9 cellular contexts compared by ENCODE assay signal in the genomic region with DNA sequence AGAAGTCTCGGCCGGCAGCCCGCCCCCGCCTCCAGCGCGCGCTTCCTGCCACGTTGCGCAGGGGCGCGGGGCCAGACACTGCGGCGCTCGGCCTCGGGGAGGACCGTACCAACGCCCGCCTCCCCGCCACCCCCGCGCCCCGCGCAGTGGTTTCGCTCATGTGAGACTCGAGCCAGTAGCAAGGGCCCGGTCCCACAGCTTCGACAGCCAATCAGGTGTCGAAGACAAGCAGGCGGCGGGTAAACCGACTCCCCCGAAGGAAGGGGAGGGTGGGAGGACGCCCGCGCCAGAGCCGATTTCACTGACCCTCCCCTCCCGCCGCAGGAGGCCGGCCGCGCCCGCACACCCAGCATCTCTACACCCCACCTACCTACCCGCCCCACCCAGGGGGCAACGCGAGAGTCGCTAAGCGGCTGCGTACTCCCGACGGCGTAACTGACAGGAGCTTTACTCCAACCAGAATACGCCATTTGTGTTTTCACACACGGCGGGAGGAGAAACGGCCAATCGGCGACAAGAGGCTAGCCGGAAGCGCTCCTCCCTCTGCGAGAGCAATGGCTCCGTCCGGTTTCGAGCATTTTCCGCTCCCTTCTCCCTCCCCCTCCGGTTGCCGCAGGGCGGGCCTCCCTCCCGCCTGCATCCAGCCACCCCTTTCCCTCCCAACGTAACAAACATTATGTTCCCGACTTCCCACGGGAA. TPM values are rescaled to one million over a fixed set of nuclear protein-coding genes. Genes with fewer than 3 reads are reported as not detected.
DNase-seq lines count a peak whose midpoint lies in the region; ATAC-seq, FAIRE-seq and TF ChIP-seq lines count a peak whose summit lies in the region.
"Had no signal": no experiment of that assay in that cellular context is flagged by ENCODE, and none has a peak within 500 bp of the region (broad histone marks: within the 10 kb centered on the region; RNA-seq: fewer than 3 reads in every experiment).

No MANE protein-coding gene starts in this region.

- H3K27me3 Mint-ChIP-seq in activated CD4-positive, alpha-beta T cell treated with anti-CD3 and anti-CD28 coated beads for 36 hours, result no peaks in the 10 kb centered on the region

- CTCF ChIA-PET in activated CD4-positive, alpha-beta T cell treated with anti-CD3 and anti-CD28 coated beads for 36 hours (lab: Charles Lee), result interaction anchor here (0.9 to 1.6 kb wide), 2 partner anchors 27 to 28 kb away, joined by 3 to 8 read pairs; no protein-coding TSS in a partner anchor

- H3K27me3 ChIP-seq in kidney epithelial cell (ENCODE audit: control insufficient read depth, insufficient read depth, low read length), result no peaks in the 10 kb centered on the region

- H3K9me3 Mint-ChIP-seq in activated CD4-positive, alpha-beta T cell treated with anti-CD3 and anti-CD28 coated beads for 36 hours (ENCODE audit: low read depth), result no peaks in the 10 kb centered on the region

- POLR2A ChIA-PET in activated CD4-positive, alpha-beta T cell treated with anti-CD3 and anti-CD28 coated beads for 36 hours (lab: Charles Lee), result interaction anchor here (0.7 to 5.2 kb wide), 14 partner anchors 19 to 1842 kb away, joined by 3 to 81 read pairs (median 5); partner anchors contain the start of genes ARPC4, TADA3 and THUMPD3

- peak overlapping the region; percentile 81 for H3K4me3 ChIP-seq in choroid plexus epithelial cell (ENCODE audit: low read depth, low read length)
- H3K4me3 ChIP-seq in kidney epithelial cell (ENCODE audit: low read depth, low read length), result peak overlapping the region; percentile 92

- peak; percentile 67 for ATAC-seq in HG03442 (IDR thresholded peaks at IDR 0.05; ENCODE audit: unreplicated experiment)
- peak; percentile 74 for ATAC-seq in activated CD4-positive, alpha-beta T cell treated with anti-CD3 and anti-CD28 coated beads for 36 hours

- H3K36me3 Mint-ChIP-seq in activated CD4-positive, alpha-beta T cell treated with anti-CD3 and anti-CD28 coated beads for 36 hours (ENCODE audit: low read depth), result peaks cover 58% of the 10 kb centered on the region

- intact Hi-C loops in activated CD4-positive, alpha-beta T cell treated with anti-CD3 and anti-CD28 coated beads for 36 hours (cut with DNase I, micrococcal nuclease), result loop anchor here (1.0 to 5.0 kb wide), 18 partner anchors 26 to 852 kb away; partner anchors contain the start of genes BRPF1 (in 2 of the 2), RAD18 (in 2 of the 2), TADA3 (in 2 of the 2) and THUMPD3 (in 2 of the 2)

- FAIRE-seq in GM19239 (lab: Jason Lieb, UNC), result no peak
- FAIRE-seq: colon had no signal

- no peak for TF ChIP-seq CTCF in choroid plexus epithelial cell (conservative IDR thresholded peaks at IDR 0.05; ENCODE audit: low read depth, low read length)
- TF ChIP-seq CTCF in kidney epithelial cell (IDR thresholded peaks at IDR 0.05; ENCODE audit: insufficient read depth, low read length, poor library complexity, severe bottlenecking), result no peak

- H3K4me1 Mint-ChIP-seq in activated CD4-positive, alpha-beta T cell treated with anti-CD3 and anti-CD28 coated beads for 36 hours, result peaks cover 63% of the 10 kb centered on the region

- H3K36me3 ChIP-seq in kidney epithelial cell (ENCODE audit: control insufficient read depth, insufficient read depth, low read length), result no peaks in the 10 kb centered on the region

- DNase-seq in Ammon's horn (ENCODE audit: low spot score) (peak; percentile 98), GM19239 (ENCODE audit: insufficient read length, low spot score) (peak; percentile 69), NCI-H510A treated with DMSO at 0.1 percent for 48 hours (lab: John Stamatoyannopoulos, UW) (peak; percentile 88), choroid plexus epithelial cell (ENCODE audit: low read depth) (peak; percentile 100), kidney epithelial cell (ENCODE audit: low read depth) (peak; percentile 96)
- DNase-seq in activated CD4-positive, alpha-beta T cell treated with anti-CD3 and anti-CD28 coated beads for 36 hours, result peak; percentile 99
- peak; percentile 97 for DNase-seq in stimulated activated CD4-positive, alpha-beta T cell treated with anti-CD3 and anti-CD28 coated beads, Interleukin-15, amount 100 ng/mL, for 24 hours

- peak overlapping the region; percentile 98 for H3K27ac Mint-ChIP-seq in activated CD4-positive, alpha-beta T cell treated with anti-CD3 and anti-CD28 coated beads for 36 hours

- peak overlapping the region; percentile 93 for H3K4me3 Mint-ChIP-seq in activated CD4-positive, alpha-beta T cell treated with anti-CD3 and anti-CD28 coated beads for 36 hours

RNA-seq across cellular contexts. Expression of gene SETD5, which starts 0.6 kb away (rescaled TPM):
- total RNA-seq in activated CD4-positive, alpha-beta T cell treated with anti-CD3 and anti-CD28 coated beads for 36 hours, result 100 to 1,000 TPM; 115 to 148 TPM
- 49.1 and 62.8 TPM in 2 replicates for total RNA-seq in kidney epithelial cell

RNA-seq across cellular contexts. Expression of gene THUMPD3, which starts 33.9 kb away (rescaled TPM):
- total RNA-seq in activated CD4-positive, alpha-beta T cell treated with anti-CD3 and anti-CD28 coated beads for 36 hours, result 10 to 100 TPM; 59.6 to 74.3 TPM
- total RNA-seq in kidney epithelial cell, result 30.9 and 33.2 TPM in 2 replicates

Comparison
In these comparisons a context has a peak if more than half of its experiments do, and no peak if none do; other contexts are left out.
1. Peak in every context shown above with its lines: DNase-seq, ATAC-seq and H3K4me3 ChIP-seq.